ENCODE assay signal across 8 cellular contexts in the genomic region with DNA sequence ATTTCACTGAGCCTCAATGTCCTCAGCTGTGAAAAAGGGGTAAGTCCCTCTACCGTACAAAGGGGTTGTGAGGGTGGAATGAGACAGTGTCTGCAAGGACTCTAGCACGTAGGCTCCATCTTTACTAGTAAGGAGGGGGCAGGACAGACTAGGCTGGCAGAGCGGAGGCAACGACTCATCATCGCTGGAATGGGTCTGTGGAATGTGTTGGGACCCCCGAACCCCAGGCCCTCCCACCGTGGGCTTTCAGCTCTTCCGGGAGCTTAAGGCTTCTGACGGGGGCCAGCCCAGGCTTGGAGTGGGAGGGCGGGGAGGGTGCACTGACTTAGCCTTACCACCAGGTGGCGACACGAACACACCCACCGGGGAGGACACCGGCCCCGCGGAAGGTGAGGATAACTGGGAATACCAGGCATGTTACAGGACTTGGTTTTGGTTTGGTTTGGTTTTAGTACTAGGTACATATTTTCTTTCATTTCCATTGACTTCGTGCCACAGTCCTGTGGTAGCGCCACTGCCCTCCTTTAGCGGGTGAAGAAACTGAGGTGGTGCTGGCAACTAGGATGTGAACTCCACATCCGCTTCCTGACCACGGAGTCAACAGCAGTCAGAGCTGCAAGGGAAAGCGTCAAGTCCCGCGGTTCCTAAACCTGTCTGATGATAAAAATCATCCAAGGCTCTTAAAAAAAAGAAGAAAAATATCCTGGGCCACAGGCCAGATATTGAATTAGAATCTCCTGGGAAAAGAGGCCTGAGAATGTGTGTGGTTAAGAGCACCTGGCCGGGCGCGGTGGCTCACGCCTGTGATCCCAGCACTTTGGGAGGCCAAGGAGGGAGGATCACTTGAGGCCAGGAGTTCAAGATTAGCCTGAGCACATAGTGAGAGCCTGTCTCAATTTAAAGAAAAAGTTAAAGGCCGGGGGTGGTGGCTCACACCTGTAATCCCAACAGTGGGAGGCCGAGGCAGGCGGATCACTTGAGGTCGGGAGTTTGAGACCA. TPM values are rescaled to one million over a fixed set of nuclear protein-coding genes. Genes with fewer than 3 reads are reported as not detected.
DNase-seq lines count a peak whose midpoint lies in the region; ATAC-seq and TF ChIP-seq lines count a peak whose summit lies in the region.

No MANE protein-coding gene starts in this region.

- H3K36me3 ChIP-seq in NT2/D1 (ENCODE audit: insufficient read depth, insufficient read length, low read length), result no peaks in the 10 kb centered on the region
- no peaks in the 10 kb centered on the region for H3K36me3 ChIP-seq in esophagus squamous epithelium

- peak; percentile 15 for DNase-seq in DMS 273 treated with DMSO at 0.1 percent for 48 hours (lab: John Stamatoyannopoulos, UW)
- peak; percentile 56 for DNase-seq in NT2/D1 (ENCODE audit: low read depth, low spot score)
- DNase-seq in activated T-cell treated with anti-CD3 and anti-CD28 coated beads for 48 hours (ENCODE audit: low read depth), result peak; percentile 74
- no peak for DNase-seq in esophagus squamous epithelium (lab: John Stamatoyannopoulos, UW)
- peak; percentile 73 for DNase-seq in natural killer cell treated with Interleukin-12 subunit alpha and Interleukin-12 subunit beta and Interleukin-15 and Interleukin-18, amount 100 ng/mL, for 72 hours (ENCODE audit: low spot score)

- H3K9me3 Mint-ChIP-seq in natural killer cell treated with Interleukin-12 subunit alpha and Interleukin-12 subunit beta and Interleukin-15 and Interleukin-18, amount 100 ng/mL, for 72 hours, result no peaks in the 10 kb centered on the region
- no peaks in the 10 kb centered on the region for H3K9me3 Mint-ChIP-seq in stimulated activated memory B cell treated with anti-CD40 and anti-IgM and Interleukin-4, amounts not matched to agents 10 μg/mL and 1 μg/mL and 100 μg/mL, for 72 hours

- no peak overlapping the region for H3K27ac Mint-ChIP-seq in natural killer cell treated with Interleukin-12 subunit alpha and Interleukin-12 subunit beta and Interleukin-15 and Interleukin-18, amount 100 ng/mL, for 72 hours
- H3K27ac Mint-ChIP-seq in stimulated activated memory B cell treated with anti-CD40 and anti-IgM and Interleukin-4, amounts not matched to agents 10 μg/mL and 1 μg/mL and 100 μg/mL, for 72 hours, result no peak overlapping the region

- no peak overlapping the region for H3K4me3 ChIP-seq in NT2/D1 (ENCODE audit: insufficient read length, low read depth)
- H3K4me3 ChIP-seq in esophagus squamous epithelium, result peak overlapping the region in 2 of 4 donors; percentile 13 to 38

- peaks cover 4% of the 10 kb centered on the region for H3K4me1 ChIP-seq in NT2/D1 (ENCODE audit: insufficient read depth, insufficient read length)
- peaks cover 0 to 22% (median 4%) of the 10 kb centered on the region in 3 donors for H3K4me1 ChIP-seq in esophagus squamous epithelium

- intact Hi-C loops in esophagus squamous epithelium (cut with DNase I), result loop anchor here (5.0 kb wide), 1 partner anchor 214 kb away; the partner anchor contains the start of gene ARMC12

- TF ChIP-seq CTCF in esophagus squamous epithelium (IDR thresholded peaks at IDR 0.05), result peak; percentile 96 to 100 (median 98)

- H3K9ac ChIP-seq in NT2/D1 (ENCODE audit: insufficient read length, low read depth), result peak overlapping the region; percentile 61

- H3K27me3 Mint-ChIP-seq in natural killer cell treated with Interleukin-12 subunit alpha and Interleukin-12 subunit beta and Interleukin-15 and Interleukin-18, amount 100 ng/mL, for 72 hours, result peaks cover 0 to 2% of the 10 kb centered on the region in 2 donors
- H3K27me3 Mint-ChIP-seq in stimulated activated memory B cell treated with anti-CD40 and anti-IgM and Interleukin-4, amounts not matched to agents 10 μg/mL and 1 μg/mL and 100 μg/mL, for 72 hours, result peaks cover 18% of the 10 kb centered on the region

- no peaks in the 10 kb centered on the region for H3K27me3 ChIP-seq in NT2/D1 (ENCODE audit: insufficient read depth, insufficient read length)
- H3K27me3 ChIP-seq in esophagus squamous epithelium, result peaks cover 0 to 14% (median 0%) of the 10 kb centered on the region in 4 donors

- H3K4me1 Mint-ChIP-seq in natural killer cell treated with Interleukin-12 subunit alpha and Interleukin-12 subunit beta and Interleukin-15 and Interleukin-18, amount 100 ng/mL, for 72 hours (ENCODE audit: low read depth in 2 of 2), result peaks cover 28 to 35% of the 10 kb centered on the region in 2 donors
- no peaks in the 10 kb centered on the region for H3K4me1 Mint-ChIP-seq in stimulated activated memory B cell treated with anti-CD40 and anti-IgM and Interleukin-4, amounts not matched to agents 10 μg/mL and 1 μg/mL and 100 μg/mL, for 72 hours

- no peaks in the 10 kb centered on the region for H3K36me3 Mint-ChIP-seq in natural killer cell treated with Interleukin-12 subunit alpha and Interleukin-12 subunit beta and Interleukin-15 and Interleukin-18, amount 100 ng/mL, for 72 hours
- H3K36me3 Mint-ChIP-seq in stimulated activated memory B cell treated with anti-CD40 and anti-IgM and Interleukin-4, amounts not matched to agents 10 μg/mL and 1 μg/mL and 100 μg/mL, for 72 hours, result no peaks in the 10 kb centered on the region

- no peak overlapping the region for H3K27ac ChIP-seq in esophagus squamous epithelium

- H3K9me3 ChIP-seq in NT2/D1 (ENCODE audit: insufficient read depth, low read length), result no peaks in the 10 kb centered on the region
- H3K9me3 ChIP-seq in esophagus squamous epithelium, result no peaks in the 10 kb centered on the region

- TF ChIP-seq POLR2A in esophagus squamous epithelium (IDR thresholded peaks at IDR 0.05), result no peak

- peak overlapping the region; percentile 48 for H3K4me3 Mint-ChIP-seq in natural killer cell treated with Interleukin-12 subunit alpha and Interleukin-12 subunit beta and Interleukin-15 and Interleukin-18, amount 100 ng/mL, for 72 hours
- H3K4me3 Mint-ChIP-seq in stimulated activated memory B cell treated with anti-CD40 and anti-IgM and Interleukin-4, amounts not matched to agents 10 μg/mL and 1 μg/mL and 100 μg/mL, for 72 hours, result peak overlapping the region; percentile 52

- ATAC-seq in HG03432 (IDR thresholded peaks at IDR 0.05; ENCODE audit: unreplicated experiment) (peak; percentile 67), HG03354 (IDR thresholded peaks at IDR 0.05; ENCODE audit: poor library complexity, severe bottlenecking, unreplicated experiment) (no peak)
- ATAC-seq in natural killer cell treated with Interleukin-12 subunit alpha and Interleukin-12 subunit beta and Interleukin-15 and Interleukin-18, amount 100 ng/mL, for 72 hours, result peak; percentile 88 to 91
- peak; percentile 77 for ATAC-seq in stimulated activated memory B cell treated with anti-CD40 and anti-IgM and Interleukin-4, amounts not matched to agents 10 μg/mL and 1 μg/mL and 100 μg/mL, for 72 hours

- 37% methylated on average over 24 to 30 of the region's 32 CpGs for WGBS in esophagus squamous epithelium, 2 donors

RNA-seq across cellular contexts. Expression of gene TULP1, which starts 10.3 kb away (rescaled TPM):
- not detected for total RNA-seq in esophagus squamous epithelium
- total RNA-seq in natural killer cell treated with Interleukin-12 subunit alpha and Interleukin-12 subunit beta and Interleukin-15 and Interleukin-18, amount 100 ng/mL, for 72 hours, result not detected

RNA-seq across cellular contexts. Expression of gene TEAD3, which starts 26.1 kb away (rescaled TPM):
- total RNA-seq in esophagus squamous epithelium, result 10 to 100 TPM; 13.7 to 33.5 (median 29.3) TPM
- total RNA-seq in natural killer cell treated with Interleukin-12 subunit alpha and Interleukin-12 subunit beta and Interleukin-15 and Interleukin-18, amount 100 ng/mL, for 72 hours, result under 1 TPM; 0.24 to 0.25 TPM

RNA-seq across cellular contexts. Expression of gene RPL10A, which starts 54.8 kb away (rescaled TPM):
- 1,000 to 10,000 TPM; 1,152 to 2,101 (median 1,461) TPM for total RNA-seq in esophagus squamous epithelium
- total RNA-seq in natural killer cell treated with Interleukin-12 subunit alpha and Interleukin-12 subunit beta and Interleukin-15 and Interleukin-18, amount 100 ng/mL, for 72 hours, result 1,000 to 10,000 TPM in 1 of 2 donors, 100 to 1,000 TPM in 1; 874 to 1,110 TPM

Comparison
In these comparisons a context has a peak if more than half of its experiments do, and no peak if none do; other contexts are left out.
1. RNA of gene TEAD3, which starts 26.1 kb away (total RNA-seq): 13.7 to 33.5 TPM in esophagus squamous epithelium; 0.24 to 0.25 TPM in natural killer cell treated with Interleukin-12 subunit alpha and Interleukin-12 subunit beta and Interleukin-15 and Interleukin-18, amount 100 ng/mL, for 72 hours; every median in the first group is over 10 times any median in the second.